ENCODE assay signal across 10 cellular contexts in the genomic region with DNA sequence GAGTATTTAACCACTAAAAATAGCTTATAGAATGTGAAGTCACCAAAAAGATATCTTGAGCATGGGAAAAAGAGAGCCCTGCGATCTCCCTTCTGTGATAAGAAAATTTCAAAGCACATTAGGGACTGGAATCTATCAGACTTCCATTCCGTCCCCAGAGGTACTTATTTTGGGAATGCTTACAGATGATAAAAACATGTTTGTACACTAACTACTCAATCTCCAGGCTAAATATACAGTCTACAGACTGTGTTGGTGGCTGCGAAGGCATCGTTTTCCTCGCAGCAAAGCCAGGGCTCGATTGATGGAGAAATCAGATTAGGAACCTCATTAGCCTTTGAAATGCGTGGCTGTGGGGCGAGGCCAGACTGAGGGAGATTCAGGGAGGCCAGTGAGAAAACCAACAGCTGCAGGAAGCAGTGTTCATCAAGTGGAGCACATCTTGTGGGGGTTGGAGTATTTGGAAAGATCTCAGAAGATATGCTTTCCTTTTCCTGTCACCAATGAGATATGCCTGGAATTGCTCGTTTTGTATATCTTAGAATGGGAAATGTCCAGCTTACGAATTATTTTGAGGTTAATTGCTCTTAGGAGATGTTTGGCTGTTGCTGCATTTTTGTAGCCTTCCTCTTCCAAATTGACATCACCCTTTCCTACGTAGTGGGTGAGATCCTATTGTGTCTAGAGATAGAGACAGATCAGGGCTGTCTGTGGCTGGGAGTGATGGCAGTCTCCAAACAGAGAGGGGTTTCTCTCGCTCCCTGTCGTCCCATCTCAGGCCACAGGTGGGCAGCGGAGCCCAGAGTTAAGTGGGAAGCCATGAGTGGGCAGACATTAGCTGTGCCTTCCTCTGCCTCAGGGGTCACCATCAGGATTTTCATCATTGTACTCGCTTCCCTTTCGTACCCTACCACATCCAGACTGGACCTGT.
DNase-seq lines count a peak whose midpoint lies in the region; ATAC-seq, FAIRE-seq and TF ChIP-seq lines count a peak whose summit lies in the region.
"Had no signal": no experiment of that assay in that cellular context is flagged by ENCODE, and none has a peak within 500 bp of the region (broad histone marks: within the 10 kb centered on the region; RNA-seq: fewer than 3 reads in every experiment).

No MANE protein-coding gene starts in this region.

- H3K4me3 ChIP-seq in H7 (ENCODE audit: insufficient read depth, low read depth, low read length) (no peak overlapping the region), heart right ventricle (peak overlapping the region in 4 of 10 donors; percentile 8 to 21 (median 17)), subcutaneous abdominal adipose tissue (ENCODE audit: low read depth in 1 of 5, low read length in 5 of 5) (peak overlapping the region in 4 of 5 donors; percentile 17 to 41 (median 24))

- no peak for FAIRE-seq in frontal cortex (lab: Jason Lieb, UNC)

- peak; percentile 50 to 83 (median 74) for ATAC-seq in heart right ventricle
- no peak for ATAC-seq in GM19463 (IDR thresholded peaks at IDR 0.05; ENCODE audit: unreplicated experiment)
- ATAC-seq: stimulated activated naive CD8-positive, alpha-beta T cell treated with anti-CD3 and anti-CD28 coated beads, Interleukin-15, Interleukin-2, amounts not matched to agents 100 U/mL and 50 U/mL, for 24 hours had no signal

- intact Hi-C loops in heart right ventricle (cut with DNase I) = loop anchor here in 4 of 10 donors (5.0 to 10.0 kb wide), 4 partner anchors 221 to 294 kb away; a partner anchor contains a TSS

- H3K4me1 ChIP-seq in heart right ventricle = peaks cover 0 to 23% (median 6%) of the 10 kb centered on the region in 9 donors
- peaks cover 0 to 13% (median 9%) of the 10 kb centered on the region in 5 donors for H3K4me1 ChIP-seq in subcutaneous abdominal adipose tissue (ENCODE audit: control insufficient read depth in 5 of 5, insufficient read depth in 5 of 5, low read length in 5 of 5)

- H3K9ac ChIP-seq in subcutaneous abdominal adipose tissue (ENCODE audit: low read length in 5 of 5) = peak overlapping the region in 1 of 5 donors; percentile 30

- TF ChIP-seq CTCF in heart right ventricle (IDR thresholded peaks at IDR 0.05) = peak in 5 of 9 donors; percentile 21 to 49 (median 24)

- H3K27me3 ChIP-seq in H7 (ENCODE audit: control insufficient read depth, insufficient read depth, low read length) (no peaks in the 10 kb centered on the region), heart right ventricle (no peaks in the 10 kb centered on the region), subcutaneous abdominal adipose tissue (ENCODE audit: control insufficient read depth in 5 of 5, insufficient read depth in 4 of 5, low read length in 5 of 5) (no peaks in the 10 kb centered on the region)
- H3K27me3 ChIP-seq: neutrophil had no signal

- no peaks in the 10 kb centered on the region for H3K36me3 ChIP-seq in H7 (replicated peaks; ENCODE audit: control insufficient read depth, insufficient read depth, low read length)
- no peaks in the 10 kb centered on the region for H3K36me3 ChIP-seq in heart right ventricle
- H3K36me3 ChIP-seq in subcutaneous abdominal adipose tissue (ENCODE audit: control insufficient read depth in 5 of 5, insufficient read depth in 5 of 5, low read length in 5 of 5) = no peaks in the 10 kb centered on the region
- H3K36me3 ChIP-seq: neutrophil had no signal

- H3K9me3 ChIP-seq in heart right ventricle (no peaks in the 10 kb centered on the region), subcutaneous abdominal adipose tissue (ENCODE audit: control insufficient read depth in 5 of 5, low read length in 5 of 5) (no peaks in the 10 kb centered on the region)
- H3K9me3 ChIP-seq: neutrophil had no signal

- 19 to 24% methylated on average over 16 of the region's 16 CpGs for WGBS in heart right ventricle, 2 donors

- H3K27ac ChIP-seq in heart right ventricle = peak overlapping the region in 9 of 10 donors; percentile 11 to 76 (median 55)
- no peak overlapping the region for H3K27ac ChIP-seq in subcutaneous abdominal adipose tissue (ENCODE audit: low read depth, low read length)
- H3K27ac ChIP-seq: neutrophil had no signal

- DNase-seq in H7 (peak; percentile 64), SHP77 treated with DMSO at 0.1 percent for 48 hours (lab: John Stamatoyannopoulos, UW) (peak; percentile 57), heart right ventricle (peak; percentile 13 to 25), frontal cortex (ENCODE audit: low spot score in 2 of 2) (no peak)
- no peak for DNase-seq in stimulated activated CD8-positive, alpha-beta memory T cell treated with anti-CD3 and anti-CD28 coated beads, Interleukin-4, amount 100 ng/mL, for 48 hours
- DNase-seq: NK-92 treated with Interleukin-12 subunit alpha and Interleukin-12 subunit beta, amount 100 ng/mL, for 24 hours; stimulated activated naive CD8-positive, alpha-beta T cell treated with anti-CD3 and anti-CD28 coated beads, Interleukin-15, Interleukin-2, amounts not matched to agents 100 U/mL and 50 U/mL, for 24 hours had no signal

Comparison
In these comparisons a context has a peak if more than half of its experiments do, and no peak if none do; other contexts are left out.
1. DNase-seq: peak in H7 (single experiment), SHP77 treated with DMSO at 0.1 percent for 48 hours (single experiment) and heart right ventricle (2 of 2); none in stimulated activated CD8-positive, alpha-beta memory T cell treated with anti-CD3 and anti-CD28 coated beads, Interleukin-4, amount 100 ng/mL, for 48 hours (single experiment) and frontal cortex (0 of 2).